Comparison of ENCODE assay signal across 8 cellular contexts in genomic region chr10:5448333-5449048, GRCh38. TPM values are rescaled to one million over a fixed set of nuclear protein-coding genes. Genes with fewer than 3 reads are reported as not detected.
DNase-seq lines count a peak whose midpoint lies in the region; ATAC-seq, FAIRE-seq and TF ChIP-seq lines count a peak whose summit lies in the region.

No MANE protein-coding gene starts in this region.

- intact Hi-C loops in activated CD4-positive, alpha-beta T cell treated with anti-CD3 and anti-CD28 coated beads, Interleukin-2, amount 10 ng/mL, durations not matched to agents 24 days and 14 days (cut with micrococcal nuclease) = loop anchor here (5.0 to 10.0 kb wide), 2 partner anchors 234 to 446 kb away; partner anchors contain the start of genes FBH1 and TASOR2
- intact Hi-C loops in kidney (cut with DNase I) = loop anchor here (10.0 kb wide), 1 partner anchor 426 kb away; no protein-coding TSS in a partner anchor

- H2AFZ ChIP-seq in astrocyte (ENCODE audit: low read depth, low read length) = no peak overlapping the region

- H3K27ac Mint-ChIP-seq in activated CD4-positive, alpha-beta T cell treated with anti-CD3 and anti-CD28 coated beads, Interleukin-2, amount 10 ng/mL, durations not matched to agents 24 days and 14 days = no peak overlapping the region
- peak overlapping the region; percentile 68 for H3K27ac Mint-ChIP-seq in astrocyte (ENCODE audit: unreplicated experiment)

- peaks cover 14% of the 10 kb centered on the region for H3K36me3 ChIP-seq in astrocyte (ENCODE audit: insufficient read depth, low read length)
- peaks cover 12 to 14% of the 10 kb centered on the region in 2 donors for H3K36me3 ChIP-seq in kidney (ENCODE audit: control insufficient read depth in 1 of 2, insufficient read depth in 2 of 2, low read length in 2 of 2)
- peaks cover 9 to 12% of the 10 kb centered on the region in 2 donors for H3K36me3 ChIP-seq in stomach smooth muscle (ENCODE audit: control insufficient read depth in 2 of 2, insufficient read depth in 2 of 2, low read length in 2 of 2)

- H3K27me3 ChIP-seq in astrocyte (ENCODE audit: insufficient read depth, low read length) (no peaks in the 10 kb centered on the region), stomach smooth muscle (ENCODE audit: control insufficient read depth in 1 of 2, insufficient read depth in 2 of 2, low read length in 2 of 2) (no peaks in the 10 kb centered on the region)

- H3K27ac ChIP-seq in astrocyte (ENCODE audit: low read depth, low read length) (peak overlapping the region; percentile 67), kidney (ENCODE audit: low read depth in 2 of 2, low read length in 2 of 2) (peak overlapping the region; percentile 65 to 85), stomach smooth muscle (ENCODE audit: low read length) (no peak overlapping the region)

- H3K4me1 ChIP-seq in astrocyte (ENCODE audit: insufficient read depth, low read length) (peaks cover 11% of the 10 kb centered on the region), kidney (ENCODE audit: control insufficient read depth in 1 of 2, insufficient read depth in 1 of 2, low read depth in 1 of 2, low read length in 2 of 2) (peaks cover 0 to 7% of the 10 kb centered on the region in 2 donors), stomach smooth muscle (ENCODE audit: control insufficient read depth, insufficient read depth, low read length) (peaks cover 3% of the 10 kb centered on the region)

- no peaks in the 10 kb centered on the region for H3K9me3 Mint-ChIP-seq in activated CD4-positive, alpha-beta T cell treated with anti-CD3 and anti-CD28 coated beads, Interleukin-2, amount 10 ng/mL, durations not matched to agents 24 days and 14 days
- no peaks in the 10 kb centered on the region for H3K9me3 Mint-ChIP-seq in astrocyte (ENCODE audit: unreplicated experiment)

- H3K4me2 ChIP-seq in astrocyte (ENCODE audit: low read length) = peak overlapping the region; percentile 88

- H3K27me3 Mint-ChIP-seq in activated CD4-positive, alpha-beta T cell treated with anti-CD3 and anti-CD28 coated beads, Interleukin-2, amount 10 ng/mL, durations not matched to agents 24 days and 14 days = no peaks in the 10 kb centered on the region
- no peaks in the 10 kb centered on the region for H3K27me3 Mint-ChIP-seq in astrocyte (ENCODE audit: low read depth, unreplicated experiment)

- peak overlapping the region; percentile 87 for H3K4me3 ChIP-seq in astrocyte (ENCODE audit: insufficient read depth, low read depth, low read length)
- H3K4me3 ChIP-seq in kidney (ENCODE audit: low read length in 2 of 2) = peak overlapping the region; percentile 89 to 99
- H3K4me3 ChIP-seq in stomach smooth muscle (ENCODE audit: low read length in 2 of 2) = peak overlapping the region; percentile 77 to 98

- peaks cover 3% of the 10 kb centered on the region for H4K20me1 ChIP-seq in astrocyte (ENCODE audit: insufficient read depth, low read length)

- no peaks in the 10 kb centered on the region for H3K9me3 ChIP-seq in astrocyte (ENCODE audit: insufficient read depth, low read depth, low read length)
- no peaks in the 10 kb centered on the region for H3K9me3 ChIP-seq in kidney (ENCODE audit: control insufficient read depth in 1 of 2, low read length in 2 of 2)
- no peaks in the 10 kb centered on the region for H3K9me3 ChIP-seq in stomach smooth muscle (ENCODE audit: control insufficient read depth in 2 of 2, low read length in 2 of 2)

- TF ChIP-seq CTCF in astrocyte (IDR thresholded peaks at IDR 0.05; ENCODE audit: insufficient read depth, low read depth, low read length) (no peak), kidney (IDR thresholded peaks at IDR 0.05; ENCODE audit: borderline replicate concordance, extremely low read depth, insufficient read depth) (no peak)

- peaks cover 44% of the 10 kb centered on the region for H3K4me1 Mint-ChIP-seq in activated CD4-positive, alpha-beta T cell treated with anti-CD3 and anti-CD28 coated beads, Interleukin-2, amount 10 ng/mL, durations not matched to agents 24 days and 14 days
- peaks cover 8% of the 10 kb centered on the region for H3K4me1 Mint-ChIP-seq in astrocyte (ENCODE audit: low read depth, unreplicated experiment)

- H3K79me2 ChIP-seq in astrocyte (ENCODE audit: insufficient read depth, low read length) = peaks cover 63% of the 10 kb centered on the region

- peaks cover 23% of the 10 kb centered on the region for H3K36me3 Mint-ChIP-seq in activated CD4-positive, alpha-beta T cell treated with anti-CD3 and anti-CD28 coated beads, Interleukin-2, amount 10 ng/mL, durations not matched to agents 24 days and 14 days (ENCODE audit: low read depth)
- peaks cover 4% of the 10 kb centered on the region for H3K36me3 Mint-ChIP-seq in astrocyte (ENCODE audit: low read depth, unreplicated experiment)

- peak overlapping the region; percentile 57 for H3K4me3 Mint-ChIP-seq in activated CD4-positive, alpha-beta T cell treated with anti-CD3 and anti-CD28 coated beads, Interleukin-2, amount 10 ng/mL, durations not matched to agents 24 days and 14 days
- H3K4me3 Mint-ChIP-seq in astrocyte (ENCODE audit: unreplicated experiment) = peak overlapping the region; percentile 91

- FAIRE-seq in astrocyte (lab: Jason Lieb, UNC) (no peak), kidney (lab: Jason Lieb, UNC) (peak; percentile 84)

- DNase-seq in activated CD4-positive, alpha-beta T cell treated with anti-CD3 and anti-CD28 coated beads, Interleukin-2, amount 10 ng/mL, durations not matched to agents 24 days and 14 days = no peak
- DNase-seq in activated CD4-positive, alpha-beta T cell treated with anti-CD3 and anti-CD28 coated beads, Interleukin-2, amount 50 U/mL, for 4 hours = no peak
- no peak for DNase-seq in astrocyte (ENCODE audit: low read depth)
- DNase-seq in kidney = no peak
- no peak for DNase-seq in HK-2 (ENCODE audit: unreplicated experiment)
- no peak for DNase-seq in kidney glomerular epithelial cell (lab: John Stamatoyannopoulos, UW)

- H3K9ac ChIP-seq in astrocyte (ENCODE audit: low read length) (peak overlapping the region; percentile 87), kidney (ENCODE audit: low read length in 2 of 2) (peak overlapping the region; percentile 68 to 81), stomach smooth muscle (ENCODE audit: low read length in 2 of 2) (peak overlapping the region; percentile 22 to 80)

- ATAC-seq in GM21515 (IDR thresholded peaks at IDR 0.05; ENCODE audit: unreplicated experiment) = no peak

RNA-seq across cellular contexts. Expression of gene NET1, which starts 36.1 kb away (rescaled TPM):
- 35.1 and 40.3 TPM in 2 replicates for total RNA-seq in activated CD4-positive, alpha-beta T cell treated with anti-CD3 and anti-CD28 coated beads, Interleukin-2, amount 10 ng/mL, durations not matched to agents 24 days and 14 days
- total RNA-seq in astrocyte (31.5 and 43.5 TPM in 2 replicates), kidney (86.5 TPM)
- polyA plus RNA-seq in kidney (ENCODE audit: insufficient read depth, low read depth, low replicate concordance) = 35.9 TPM

RNA-seq across cellular contexts. Expression of gene TUBAL3, which starts 43.9 kb away (rescaled TPM):
- total RNA-seq in activated CD4-positive, alpha-beta T cell treated with anti-CD3 and anti-CD28 coated beads, Interleukin-2, amount 10 ng/mL, durations not matched to agents 24 days and 14 days = 0.14 TPM in 1 of 2 replicates, not detected in the other
- total RNA-seq in astrocyte = not detected in 2 replicates
- 0.44 TPM for total RNA-seq in kidney
- polyA plus RNA-seq in kidney (ENCODE audit: insufficient read depth, low read depth, low replicate concordance) = 10.8 TPM

RNA-seq across cellular contexts. Expression of gene CALML5, which starts 50.9 kb away (rescaled TPM):
- total RNA-seq in activated CD4-positive, alpha-beta T cell treated with anti-CD3 and anti-CD28 coated beads, Interleukin-2, amount 10 ng/mL, durations not matched to agents 24 days and 14 days = not detected in 2 replicates
- total RNA-seq in astrocyte (not detected in 2 replicates), kidney (not detected)
- not detected for polyA plus RNA-seq in kidney (ENCODE audit: insufficient read depth, low read depth, low replicate concordance)
